Comparison of ENCODE assay signal across 1 cellular context in the genomic region with DNA sequence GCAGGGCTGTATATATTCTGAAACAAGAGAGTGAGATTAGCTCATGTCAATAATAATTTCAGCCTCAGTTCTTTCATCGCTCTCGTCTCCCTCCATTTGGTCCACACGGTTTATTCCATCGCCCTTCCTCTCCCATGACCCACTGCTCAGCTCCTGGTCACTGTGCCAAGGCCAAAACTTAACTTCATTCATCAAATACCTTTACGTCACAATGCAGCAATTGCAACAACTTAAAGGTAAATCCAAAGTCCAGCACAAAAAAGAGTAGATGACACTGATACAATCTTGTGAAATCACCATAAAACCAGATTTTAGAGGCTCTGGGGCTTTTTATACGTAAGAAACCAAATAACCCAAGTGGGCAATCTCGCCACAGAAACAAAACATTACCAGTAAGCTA.
TF ChIP-seq lines count a peak whose summit lies in the region.

No MANE protein-coding gene starts in this region.

TF ChIP-seq in HepG2, 621 proteins besides CTCF, POLR2A, EP300 and RAD21 (continued from another document and continues in another):
- TF ChIP-seq, protein P1, sequence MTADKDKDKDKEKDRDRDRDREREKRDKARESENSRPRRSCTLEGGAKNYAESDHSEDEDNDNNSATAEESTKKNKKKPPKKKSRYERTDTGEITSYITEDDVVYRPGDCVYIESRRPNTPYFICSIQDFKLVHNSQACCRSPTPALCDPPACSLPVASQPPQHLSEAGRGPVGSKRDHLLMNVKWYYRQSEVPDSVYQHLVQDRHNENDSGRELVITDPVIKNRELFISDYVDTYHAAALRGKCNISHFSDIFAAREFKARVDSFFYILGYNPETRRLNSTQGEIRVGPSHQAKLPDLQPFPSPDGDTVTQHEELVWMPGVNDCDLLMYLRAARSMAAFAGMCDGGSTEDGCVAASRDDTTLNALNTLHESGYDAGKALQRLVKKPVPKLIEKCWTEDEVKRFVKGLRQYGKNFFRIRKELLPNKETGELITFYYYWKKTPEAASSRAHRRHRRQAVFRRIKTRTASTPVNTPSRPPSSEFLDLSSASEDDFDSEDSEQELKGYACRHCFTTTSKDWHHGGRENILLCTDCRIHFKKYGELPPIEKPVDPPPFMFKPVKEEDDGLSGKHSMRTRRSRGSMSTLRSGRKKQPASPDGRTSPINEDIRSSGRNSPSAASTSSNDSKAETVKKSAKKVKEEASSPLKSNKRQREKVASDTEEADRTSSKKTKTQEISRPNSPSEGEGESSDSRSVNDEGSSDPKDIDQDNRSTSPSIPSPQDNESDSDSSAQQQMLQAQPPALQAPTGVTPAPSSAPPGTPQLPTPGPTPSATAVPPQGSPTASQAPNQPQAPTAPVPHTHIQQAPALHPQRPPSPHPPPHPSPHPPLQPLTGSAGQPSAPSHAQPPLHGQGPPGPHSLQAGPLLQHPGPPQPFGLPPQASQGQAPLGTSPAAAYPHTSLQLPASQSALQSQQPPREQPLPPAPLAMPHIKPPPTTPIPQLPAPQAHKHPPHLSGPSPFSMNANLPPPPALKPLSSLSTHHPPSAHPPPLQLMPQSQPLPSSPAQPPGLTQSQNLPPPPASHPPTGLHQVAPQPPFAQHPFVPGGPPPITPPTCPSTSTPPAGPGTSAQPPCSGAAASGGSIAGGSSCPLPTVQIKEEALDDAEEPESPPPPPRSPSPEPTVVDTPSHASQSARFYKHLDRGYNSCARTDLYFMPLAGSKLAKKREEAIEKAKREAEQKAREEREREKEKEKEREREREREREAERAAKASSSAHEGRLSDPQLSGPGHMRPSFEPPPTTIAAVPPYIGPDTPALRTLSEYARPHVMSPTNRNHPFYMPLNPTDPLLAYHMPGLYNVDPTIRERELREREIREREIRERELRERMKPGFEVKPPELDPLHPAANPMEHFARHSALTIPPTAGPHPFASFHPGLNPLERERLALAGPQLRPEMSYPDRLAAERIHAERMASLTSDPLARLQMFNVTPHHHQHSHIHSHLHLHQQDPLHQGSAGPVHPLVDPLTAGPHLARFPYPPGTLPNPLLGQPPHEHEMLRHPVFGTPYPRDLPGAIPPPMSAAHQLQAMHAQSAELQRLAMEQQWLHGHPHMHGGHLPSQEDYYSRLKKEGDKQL (CRISPR knock-in tag; IDR thresholded peaks at IDR 0.05; ENCODE audit: low read depth), result 0 out of 2 replicates have a peak, but pooled peaks have one; percentile 39
- TF ChIP-seq EEA1 (CRISPR knock-in tag; IDR thresholded peaks at IDR 0.05; ENCODE audit: borderline replicate concordance) (no peak), ZBTB37 (CRISPR knock-in tag; IDR thresholded peaks at IDR 0.05) (no peak), TEAD3 (CRISPR knock-in tag; optimal IDR thresholded peaks at IDR 0.05; ENCODE audit: borderline replicate concordance) (peak; percentile 83), CCAR2 (optimal IDR thresholded peaks at IDR 0.05; ENCODE audit: low read depth, low read length) (no peak), CREB1 (IDR thresholded peaks at IDR 0.05) (peak; percentile 88), CREB1 (CRISPR knock-in tag; IDR thresholded peaks at IDR 0.05) (peak; percentile 88), MIER3 (CRISPR knock-in tag; IDR thresholded peaks at IDR 0.05; ENCODE audit: borderline replicate concordance) (0 out of 2 replicates have a peak, but pooled peaks have one; percentile 22), IRF2 (CRISPR knock-in tag; IDR thresholded peaks at IDR 0.05) (peak; percentile 63; the same call in 1 of the 2 replicates), SMYD3 (CRISPR knock-in tag; IDR thresholded peaks at IDR 0.05) (no peak), PLRG1 (conservative IDR thresholded peaks at IDR 0.05) (no peak), ZNF792 (CRISPR knock-in tag; IDR thresholded peaks at IDR 0.05) (0 out of 2 replicates have a peak, but pooled peaks have one; percentile 18), ZHX2 (IDR thresholded peaks at IDR 0.05; ENCODE audit: low read depth) (0 out of 2 replicates have a peak, but pooled peaks have one; percentile 24), ZHX2 (CRISPR knock-in tag; IDR thresholded peaks at IDR 0.05; ENCODE audit: borderline replicate concordance) (no peak), ZFP1 (CRISPR knock-in tag; IDR thresholded peaks at IDR 0.05) (no peak), ASH2L (IDR thresholded peaks at IDR 0.05; ENCODE audit: insufficient read length, low read depth, low read length) (peak; percentile 47), NR2C2 (CRISPR knock-in tag; IDR thresholded peaks at IDR 0.05; ENCODE audit: borderline replicate concordance) (peak; percentile 59; the same call in 1 of the 2 replicates), PPARG (CRISPR knock-in tag; conservative IDR thresholded peaks at IDR 0.05) (0 out of 2 replicates have a peak, but pooled peaks have one; percentile 47), SOX6 (IDR thresholded peaks at IDR 0.05) (no peak), SOX6 (CRISPR knock-in tag; IDR thresholded peaks at IDR 0.05) (peak; percentile 71)
- TF ChIP-seq, protein P2, sequence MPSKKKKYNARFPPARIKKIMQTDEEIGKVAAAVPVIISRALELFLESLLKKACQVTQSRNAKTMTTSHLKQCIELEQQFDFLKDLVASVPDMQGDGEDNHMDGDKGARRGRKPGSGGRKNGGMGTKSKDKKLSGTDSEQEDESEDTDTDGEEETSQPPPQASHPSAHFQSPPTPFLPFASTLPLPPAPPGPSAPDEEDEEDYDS (CRISPR knock-in tag; IDR thresholded peaks at IDR 0.05), result peak; percentile 33; the same call in 1 of the 2 replicates
- TF ChIP-seq, protein P3, sequence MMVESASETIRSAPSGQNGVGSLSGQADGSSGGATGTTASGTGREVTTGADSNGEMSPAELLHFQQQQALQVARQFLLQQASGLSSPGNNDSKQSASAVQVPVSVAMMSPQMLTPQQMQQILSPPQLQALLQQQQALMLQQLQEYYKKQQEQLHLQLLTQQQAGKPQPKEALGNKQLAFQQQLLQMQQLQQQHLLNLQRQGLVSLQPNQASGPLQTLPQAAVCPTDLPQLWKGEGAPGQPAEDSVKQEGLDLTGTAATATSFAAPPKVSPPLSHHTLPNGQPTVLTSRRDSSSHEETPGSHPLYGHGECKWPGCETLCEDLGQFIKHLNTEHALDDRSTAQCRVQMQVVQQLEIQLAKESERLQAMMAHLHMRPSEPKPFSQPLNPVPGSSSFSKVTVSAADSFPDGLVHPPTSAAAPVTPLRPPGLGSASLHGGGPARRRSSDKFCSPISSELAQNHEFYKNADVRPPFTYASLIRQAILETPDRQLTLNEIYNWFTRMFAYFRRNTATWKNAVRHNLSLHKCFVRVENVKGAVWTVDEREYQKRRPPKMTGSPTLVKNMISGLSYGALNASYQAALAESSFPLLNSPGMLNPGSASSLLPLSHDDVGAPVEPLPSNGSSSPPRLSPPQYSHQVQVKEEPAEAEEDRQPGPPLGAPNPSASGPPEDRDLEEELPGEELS (CRISPR knock-in tag; IDR thresholded peaks at IDR 0.05), result no peak
- TF ChIP-seq, protein P4, sequence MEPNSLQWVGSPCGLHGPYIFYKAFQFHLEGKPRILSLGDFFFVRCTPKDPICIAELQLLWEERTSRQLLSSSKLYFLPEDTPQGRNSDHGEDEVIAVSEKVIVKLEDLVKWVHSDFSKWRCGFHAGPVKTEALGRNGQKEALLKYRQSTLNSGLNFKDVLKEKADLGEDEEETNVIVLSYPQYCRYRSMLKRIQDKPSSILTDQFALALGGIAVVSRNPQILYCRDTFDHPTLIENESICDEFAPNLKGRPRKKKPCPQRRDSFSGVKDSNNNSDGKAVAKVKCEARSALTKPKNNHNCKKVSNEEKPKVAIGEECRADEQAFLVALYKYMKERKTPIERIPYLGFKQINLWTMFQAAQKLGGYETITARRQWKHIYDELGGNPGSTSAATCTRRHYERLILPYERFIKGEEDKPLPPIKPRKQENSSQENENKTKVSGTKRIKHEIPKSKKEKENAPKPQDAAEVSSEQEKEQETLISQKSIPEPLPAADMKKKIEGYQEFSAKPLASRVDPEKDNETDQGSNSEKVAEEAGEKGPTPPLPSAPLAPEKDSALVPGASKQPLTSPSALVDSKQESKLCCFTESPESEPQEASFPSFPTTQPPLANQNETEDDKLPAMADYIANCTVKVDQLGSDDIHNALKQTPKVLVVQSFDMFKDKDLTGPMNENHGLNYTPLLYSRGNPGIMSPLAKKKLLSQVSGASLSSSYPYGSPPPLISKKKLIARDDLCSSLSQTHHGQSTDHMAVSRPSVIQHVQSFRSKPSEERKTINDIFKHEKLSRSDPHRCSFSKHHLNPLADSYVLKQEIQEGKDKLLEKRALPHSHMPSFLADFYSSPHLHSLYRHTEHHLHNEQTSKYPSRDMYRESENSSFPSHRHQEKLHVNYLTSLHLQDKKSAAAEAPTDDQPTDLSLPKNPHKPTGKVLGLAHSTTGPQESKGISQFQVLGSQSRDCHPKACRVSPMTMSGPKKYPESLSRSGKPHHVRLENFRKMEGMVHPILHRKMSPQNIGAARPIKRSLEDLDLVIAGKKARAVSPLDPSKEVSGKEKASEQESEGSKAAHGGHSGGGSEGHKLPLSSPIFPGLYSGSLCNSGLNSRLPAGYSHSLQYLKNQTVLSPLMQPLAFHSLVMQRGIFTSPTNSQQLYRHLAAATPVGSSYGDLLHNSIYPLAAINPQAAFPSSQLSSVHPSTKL (CRISPR knock-in tag; IDR thresholded peaks at IDR 0.05), result peak; percentile 76
- TF ChIP-seq, protein P5, sequence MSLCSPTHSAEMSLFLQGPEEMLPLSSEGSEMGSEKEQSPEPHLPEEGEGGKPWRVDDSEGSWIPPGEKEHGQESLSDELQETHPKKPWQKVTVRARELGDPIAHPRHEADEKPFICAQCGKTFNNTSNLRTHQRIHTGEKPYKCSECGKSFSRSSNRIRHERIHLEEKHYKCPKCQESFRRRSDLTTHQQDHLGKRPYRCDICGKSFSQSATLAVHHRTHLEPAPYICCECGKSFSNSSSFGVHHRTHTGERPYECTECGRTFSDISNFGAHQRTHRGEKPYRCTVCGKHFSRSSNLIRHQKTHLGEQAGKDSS (CRISPR knock-in tag; IDR thresholded peaks at IDR 0.05; ENCODE audit: borderline replicate concordance, low read depth), result peak; percentile 54; the same call in 1 of the 2 replicates
- TF ChIP-seq, protein P6, sequence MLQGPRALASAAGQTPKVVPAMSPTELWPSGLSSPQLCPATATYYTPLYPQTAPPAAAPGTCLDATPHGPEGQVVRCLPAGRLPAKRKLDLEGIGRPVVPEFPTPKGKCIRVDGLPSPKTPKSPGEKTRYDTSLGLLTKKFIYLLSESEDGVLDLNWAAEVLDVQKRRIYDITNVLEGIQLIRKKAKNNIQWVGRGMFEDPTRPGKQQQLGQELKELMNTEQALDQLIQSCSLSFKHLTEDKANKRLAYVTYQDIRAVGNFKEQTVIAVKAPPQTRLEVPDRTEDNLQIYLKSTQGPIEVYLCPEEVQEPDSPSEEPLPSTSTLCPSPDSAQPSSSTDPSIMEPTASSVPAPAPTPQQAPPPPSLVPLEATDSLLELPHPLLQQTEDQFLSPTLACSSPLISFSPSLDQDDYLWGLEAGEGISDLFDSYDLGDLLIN (CRISPR knock-in tag; IDR thresholded peaks at IDR 0.05; ENCODE audit: borderline replicate concordance), result no peak
- TF ChIP-seq, protein P7, sequence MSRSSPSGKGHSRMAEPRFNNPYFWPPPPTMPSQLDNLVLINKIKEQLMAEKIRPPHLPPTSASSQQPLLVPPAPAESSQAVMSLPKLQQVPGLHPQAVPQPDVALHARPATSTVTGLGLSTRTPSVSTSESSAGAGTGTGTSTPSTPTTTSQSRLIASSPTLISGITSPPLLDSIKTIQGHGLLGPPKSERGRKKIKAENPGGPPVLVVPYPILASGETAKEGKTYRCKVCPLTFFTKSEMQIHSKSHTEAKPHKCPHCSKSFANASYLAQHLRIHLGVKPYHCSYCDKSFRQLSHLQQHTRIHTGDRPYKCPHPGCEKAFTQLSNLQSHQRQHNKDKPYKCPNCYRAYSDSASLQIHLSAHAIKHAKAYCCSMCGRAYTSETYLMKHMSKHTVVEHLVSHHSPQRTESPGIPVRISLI (CRISPR knock-in tag; IDR thresholded peaks at IDR 0.05; ENCODE audit: borderline replicate concordance), result peak; percentile 73; the same call in 1 of the 2 replicates
